ENCODE assay signal across 8 cellular contexts in genomic region chr19:39941615-39942507, GRCh38. TPM values are rescaled to one million over a fixed set of nuclear protein-coding genes. Genes with fewer than 3 reads are reported as not detected.
DNase-seq lines count a peak whose midpoint lies in the region; ATAC-seq and TF ChIP-seq lines count a peak whose summit lies in the region.

No MANE protein-coding gene starts in this region.

- H3K4me3 Mint-ChIP-seq in brain: peak overlapping the region; percentile 35 to 63 (median 50)
- H3K4me3 Mint-ChIP-seq in neural progenitor cell: peak overlapping the region; percentile 24

- H3K4me1 ChIP-seq in neural progenitor cell: peaks cover 21% of the 10 kb centered on the region

- CTCF ChIA-PET in RWPE1 (lab: Yijun Ruan, JAX): no interaction called here

- peak overlapping the region; percentile 54 for H3K4me2 ChIP-seq in neural progenitor cell

- peaks cover 12% of the 10 kb centered on the region for H3F3A ChIP-seq in neural progenitor cell (ENCODE audit: low read depth)

- H3K36me3 Mint-ChIP-seq in brain (no peaks in the 10 kb centered on the region), neural progenitor cell (no peaks in the 10 kb centered on the region)

- DNase-seq in GM12865 (ENCODE audit: low read depth) (peak; percentile 85), SIG-M5 treated with dmso at 0.1 percent for 504 hours (lab: John Stamatoyannopoulos, UW; ENCODE audit: unreplicated experiment) (peak; percentile 85), neural progenitor cell (ENCODE audit: low spot score) (peak; percentile 35), RWPE1 (ENCODE audit: low spot score) (no peak), NCI-H526 treated with DMSO at 0.1 percent for 48 hours (lab: John Stamatoyannopoulos, UW) (no peak), kidney glomerular epithelial cell (lab: John Stamatoyannopoulos, UW) (no peak)

- H4K20me1 ChIP-seq in neural progenitor cell (ENCODE audit: low read depth): no peaks in the 10 kb centered on the region

- TF ChIP-seq CTCF in GM12865 (IDR thresholded peaks at IDR 0.05; ENCODE audit: insufficient read depth, low read depth, low read length, missing control alignments) (no peak), brain (conservative IDR thresholded peaks at IDR 0.05) (no peak), neural progenitor cell (IDR thresholded peaks at IDR 0.05) (no peak), RWPE1 (conservative IDR thresholded peaks at IDR 0.05; ENCODE audit: low read depth) (no peak)

- no peak overlapping the region for H3K9ac ChIP-seq in neural progenitor cell

- H3K79me2 ChIP-seq in neural progenitor cell (ENCODE audit: low read depth): no peaks in the 10 kb centered on the region

- H3K4me3 ChIP-seq in GM12865 (ENCODE audit: low read depth, low read length) (peak overlapping the region; percentile 13), neural progenitor cell (no peak overlapping the region)

- H3K9me3 Mint-ChIP-seq in brain: peaks cover 15 to 23% (median 21%) of the 10 kb centered on the region in 5 experiments
- peaks cover 15% of the 10 kb centered on the region for H3K9me3 Mint-ChIP-seq in neural progenitor cell

- POLR2A ChIA-PET in RWPE1 (lab: Yijun Ruan, JAX; ENCODE audit: low non-redundant PET): interaction anchor here (0.6 kb wide), 2 partner anchors 14 to 22 kb away, joined by 7 read pairs; no protein-coding TSS in a partner anchor

- H3K27me3 Mint-ChIP-seq in brain (peaks cover 16% of the 10 kb centered on the region), neural progenitor cell (ENCODE audit: insufficient read depth, low read depth) (peaks cover 5% of the 10 kb centered on the region)

- H3K27ac ChIP-seq in neural progenitor cell: peak overlapping the region; percentile 34
- H3K27ac ChIP-seq in RWPE1: no peak overlapping the region

- no peaks in the 10 kb centered on the region for H3K9me3 ChIP-seq in neural progenitor cell (ENCODE audit: low read depth)

- peak overlapping the region; percentile 76 to 98 (median 92) for H3K27ac Mint-ChIP-seq in brain
- H3K27ac Mint-ChIP-seq in neural progenitor cell: peak overlapping the region; percentile 65

- H3K27me3 ChIP-seq in neural progenitor cell: no peaks in the 10 kb centered on the region

- no peaks in the 10 kb centered on the region for H3K36me3 ChIP-seq in neural progenitor cell

- H3K4me1 Mint-ChIP-seq in brain (peaks cover 22% of the 10 kb centered on the region), neural progenitor cell (peaks cover 19% of the 10 kb centered on the region)

- H2AFZ ChIP-seq in neural progenitor cell (replicated peaks): peak overlapping the region; percentile 5

- ATAC-seq in HG02642 (IDR thresholded peaks at IDR 0.05; ENCODE audit: poor library complexity, unreplicated experiment): peak; percentile 58

RNA-seq across cellular contexts. Expression of gene FCGBP, which starts 7.4 kb away (rescaled TPM):
- polyA plus RNA-seq in brain (ENCODE audit: insufficient read depth, low read depth, low replicate concordance): 12.3 TPM
- total RNA-seq in neural progenitor cell (ENCODE audit: low replicate concordance): 0.06 and 0.22 TPM in 2 replicates

RNA-seq across cellular contexts. Expression of gene PSMC4, which starts 29.1 kb away (rescaled TPM):
- 99.9 TPM for polyA plus RNA-seq in brain (ENCODE audit: insufficient read depth, low read depth, low replicate concordance)
- total RNA-seq in neural progenitor cell (ENCODE audit: low replicate concordance): 68.7 and 85.1 TPM in 2 replicates

RNA-seq across cellular contexts. Expression of gene ZNF546, which starts 55.0 kb away (rescaled TPM):
- 0.29 TPM for polyA plus RNA-seq in brain (ENCODE audit: insufficient read depth, low read depth, low replicate concordance)
- 5.0 and 8.2 TPM in 2 replicates for total RNA-seq in neural progenitor cell (ENCODE audit: low replicate concordance)

Comparison
In these comparisons a context has a peak if more than half of its experiments do, and no peak if none do; other contexts are left out.
1. DNase-seq: peak in GM12865 (single experiment), SIG-M5 treated with dmso at 0.1 percent for 504 hours (single experiment) and neural progenitor cell (single experiment); none in RWPE1 (single experiment), NCI-H526 treated with DMSO at 0.1 percent for 48 hours (single experiment) and kidney glomerular epithelial cell (single experiment).